Comparison of ENCODE assay signal across 16 cellular contexts in the genomic region with DNA sequence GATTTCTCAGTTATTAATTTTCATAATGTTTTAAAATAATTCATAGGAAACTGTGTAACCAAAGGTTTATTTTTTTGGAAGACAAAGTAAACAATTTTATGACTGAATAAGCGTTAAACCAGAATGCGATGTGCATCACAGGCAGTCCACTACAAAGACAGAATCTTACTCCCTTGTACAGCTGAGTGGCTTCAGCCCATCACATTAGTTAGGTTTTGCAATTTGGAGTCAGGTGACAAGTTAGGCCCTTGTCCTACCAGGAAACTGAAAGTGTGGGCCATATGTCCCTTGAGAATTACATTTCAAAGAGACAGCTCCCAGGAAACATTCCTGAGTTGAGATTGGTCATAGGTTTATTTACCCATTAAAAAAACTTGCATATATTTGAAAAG.
"Had no signal": no experiment of that assay in that cellular context is flagged by ENCODE, and none has a peak within 500 bp of the region (broad histone marks: within the 10 kb centered on the region; RNA-seq: fewer than 3 reads in every experiment).

No MANE protein-coding gene starts in this region.

- ATAC-seq: activated CD8-positive, alpha-beta T cell treated with anti-CD3 and anti-CD28 coated beads, Interleukin-2, amount 10 ng/mL, durations not matched to agents 7 days and 5 days; stimulated activated naive B cell treated with anti-CD40 and anti-IgM and Interleukin-4, amounts not matched to agents 10 μg/mL and 1 μg/mL and 100 μg/mL, for 72 hours had no signal

- DNase-seq: activated CD4-positive, alpha-beta T cell treated with anti-CD3 and anti-CD28 coated beads, Interleukin-2, amount 10 ng/mL, durations not matched to agents 24 days and 14 days; activated CD4-positive, CD25-positive, alpha-beta regulatory T cell; activated CD8-positive, alpha-beta memory T cell treated with anti-CD3 and anti-CD28 coated beads, Interleukin-2, amount 50 U/mL, for 4 hours; activated CD8-positive, alpha-beta T cell treated with anti-CD3 and anti-CD28 coated beads, Interleukin-2, amount 10 ng/mL, durations not matched to agents 7 days and 5 days; activated gamma-delta T cell treated with Interleukin-2 at 50 U/mL for 16 hours; amygdala; effector CD8-positive, alpha-beta T cell; head of caudate nucleus; immature natural killer cell; ovary; stimulated activated CD4-positive, alpha-beta T cell treated with anti-CD3 and anti-CD28 coated beads, Interleukin-15, amount 100 ng/mL, for 24 hours; stimulated activated CD4-positive, alpha-beta T cell treated with anti-CD3 and anti-CD28 coated beads, Interleukin-4, amount 100 ng/mL, for 1 hour; stimulated activated naive B cell treated with anti-CD40 and anti-IgM and Interleukin-4, amounts not matched to agents 10 μg/mL and 1 μg/mL and 100 μg/mL, for 72 hours had no signal

- H3K9me3 ChIP-seq: ovary, tibial nerve had no signal

- H3K27ac ChIP-seq: brain microvascular endothelial cell, ovary, skin epidermis, tibial nerve had no signal

- H3K36me3 ChIP-seq: brain microvascular endothelial cell, ovary, tibial nerve had no signal

- H3K4me3 ChIP-seq: ovary, skin epidermis, tibial nerve had no signal

- H3K27me3 ChIP-seq: brain microvascular endothelial cell, ovary, tibial nerve had no signal
